Comparison of ENCODE assay signal across 8 cellular contexts in genomic region chr11:124481365-124482323, GRCh38.
A peak's percentile ranks its signal among the peaks of the same experiment; 100 is the strongest.
DNase-seq lines count a peak whose midpoint lies in the region; ATAC-seq and TF ChIP-seq lines count a peak whose summit lies in the region.

No MANE protein-coding gene starts in this region.

- TF ChIP-seq CTCF in fibroblast of mammary gland (conservative IDR thresholded peaks at IDR 0.05; ENCODE audit: control insufficient read depth, insufficient read depth, low read depth, low read length), result no peak
- no peak for TF ChIP-seq CTCF in parathyroid adenoma (IDR thresholded peaks at IDR 0.05)

- H2AFZ ChIP-seq in parathyroid adenoma, result peak overlapping the region; percentile 15

- H3K4me1 Mint-ChIP-seq in T-helper 1 cell treated with Interleukin-12 subunit alpha and Interleukin-12 subunit beta and Interleukin-4 antibody, amounts not matched to agents 30 μg/mL and 1 μg/mL, for 36 hours (ENCODE audit: low read depth), result peaks cover 10% of the 10 kb centered on the region

- H3K27ac ChIP-seq in HUES6 (ENCODE audit: low read depth, low read length), result 0 out of 2 replicates have a peak overlapping the region, but pooled peaks have one; percentile 41
- H3K27ac ChIP-seq in parathyroid adenoma, result no peak overlapping the region

- H3K27ac Mint-ChIP-seq in T-helper 1 cell treated with Interleukin-12 subunit alpha and Interleukin-12 subunit beta and Interleukin-4 antibody, amounts not matched to agents 30 μg/mL and 1 μg/mL, for 36 hours, result no peak overlapping the region

- no peak overlapping the region for H3K4me2 ChIP-seq in parathyroid adenoma (ENCODE audit: low read length)

- H3K4me3 Mint-ChIP-seq in T-helper 1 cell treated with Interleukin-12 subunit alpha and Interleukin-12 subunit beta and Interleukin-4 antibody, amounts not matched to agents 30 μg/mL and 1 μg/mL, for 36 hours, result peak overlapping the region; percentile 76

- DNase-seq in NCI-H510A treated with DMSO at 0.1 percent for 48 hours (lab: John Stamatoyannopoulos, UW) (peak; percentile 4), NCI-H510A (lab: John Stamatoyannopoulos, UW) (no peak), fibroblast of mammary gland (ENCODE audit: low read depth) (peak; percentile 56), HuH-7 (ENCODE audit: low spot score) (no peak)

- no peak for ATAC-seq in GM19463 (IDR thresholded peaks at IDR 0.05; ENCODE audit: unreplicated experiment)

- H3K4me1 ChIP-seq in HUES6 (ENCODE audit: control insufficient read depth, insufficient read depth, low read length) (peaks cover 23% of the 10 kb centered on the region), parathyroid adenoma (no peaks in the 10 kb centered on the region)

- H3K9me3 ChIP-seq in HUES6 (ENCODE audit: control insufficient read depth, insufficient read depth, low read depth, low read length) (no peaks in the 10 kb centered on the region), parathyroid adenoma (ENCODE audit: control insufficient read depth, low read length) (no peaks in the 10 kb centered on the region)

- H3K27me3 Mint-ChIP-seq in T-helper 1 cell treated with Interleukin-12 subunit alpha and Interleukin-12 subunit beta and Interleukin-4 antibody, amounts not matched to agents 30 μg/mL and 1 μg/mL, for 36 hours (ENCODE audit: low read depth), result peaks cover 5% of the 10 kb centered on the region

- H3K9me3 Mint-ChIP-seq in T-helper 1 cell treated with Interleukin-12 subunit alpha and Interleukin-12 subunit beta and Interleukin-4 antibody, amounts not matched to agents 30 μg/mL and 1 μg/mL, for 36 hours, result no peaks in the 10 kb centered on the region

- no peaks in the 10 kb centered on the region for H3K79me2 ChIP-seq in parathyroid adenoma

- H3K27me3 ChIP-seq in HUES6 (ENCODE audit: control insufficient read depth, insufficient read depth, low read length), result no peaks in the 10 kb centered on the region
- H3K27me3 ChIP-seq in parathyroid adenoma (ENCODE audit: control insufficient read depth, insufficient read depth, low read length), result no peaks in the 10 kb centered on the region

- H3K4me3 ChIP-seq in HUES6 (ENCODE audit: low read depth, low read length) (peak overlapping the region; percentile 42), fibroblast of mammary gland (ENCODE audit: control insufficient read depth, low read depth, low read length) (peak overlapping the region; percentile 46), parathyroid adenoma (ENCODE audit: low read depth, low read length) (no peak overlapping the region)

- peak overlapping the region; percentile 5 for H3K9ac ChIP-seq in HUES6 (ENCODE audit: low read length)
- H3K9ac ChIP-seq in parathyroid adenoma, result no peak overlapping the region

- H3K36me3 Mint-ChIP-seq in T-helper 1 cell treated with Interleukin-12 subunit alpha and Interleukin-12 subunit beta and Interleukin-4 antibody, amounts not matched to agents 30 μg/mL and 1 μg/mL, for 36 hours (ENCODE audit: low read depth), result no peaks in the 10 kb centered on the region

- H3K36me3 ChIP-seq in HUES6 (ENCODE audit: control insufficient read depth, insufficient read depth, low read length) (no peaks in the 10 kb centered on the region), parathyroid adenoma (ENCODE audit: control insufficient read depth, insufficient read depth, low read length) (no peaks in the 10 kb centered on the region)

Comparison
In these comparisons a context has a peak if more than half of its experiments do, and no peak if none do; other contexts are left out.
1. DNase-seq: peak in NCI-H510A treated with DMSO at 0.1 percent for 48 hours (single experiment) and fibroblast of mammary gland (single experiment); none in NCI-H510A (single experiment) and HuH-7 (single experiment).